In genomic region chr1:194723067-194723466, GRCh38 we compare ENCODE assay signal across 23 cellular contexts.
"Had no signal": no experiment of that assay in that cellular context is flagged by ENCODE, and none has a peak within 500 bp of the region (broad histone marks: within the 10 kb centered on the region; RNA-seq: fewer than 3 reads in every experiment).

No MANE protein-coding gene starts in this region.

- ATAC-seq: activated CD8-positive, alpha-beta T cell treated with anti-CD3 and anti-CD28 coated beads, Interleukin-2, amount 10 ng/mL, durations not matched to agents 7 days and 5 days; effector memory CD8-positive, alpha-beta T cell; left lung; natural killer cell; stimulated activated memory B cell treated with anti-CD40 and anti-IgM and Interleukin-4, amounts not matched to agents 10 μg/mL and 1 μg/mL and 100 μg/mL, for 72 hours had no signal

- DNase-seq: activated CD4-positive, alpha-beta T cell treated with anti-CD3 and anti-CD28 coated beads, Interleukin-2, amount 50 U/mL, for 1 hour; activated CD4-positive, CD25-positive, alpha-beta regulatory T cell treated with anti-CD3 and anti-CD28 coated beads, Interleukin-2, amount 50 U/mL, for 72 hours; activated CD8-positive, alpha-beta T cell treated with anti-CD3 and anti-CD28 coated beads, Interleukin-2, amount 10 ng/mL, durations not matched to agents 7 days and 5 days; activated gamma-delta T cell treated with Interleukin-2 at 50 U/mL for 16 hours; activated T-cell treated with anti-CD3 and anti-CD28 coated beads, Interleukin-2, amount 50 U/mL, for 1 hour; aorta; colonic mucosa; dorsolateral prefrontal cortex; effector memory CD8-positive, alpha-beta T cell; esophagus squamous epithelium; kidney glomerular epithelial cell; left lung; natural killer cell; retina; sigmoid colon; stimulated activated CD4-positive, alpha-beta T cell treated with anti-CD3 and anti-CD28 coated beads, Interleukin-15, amount 100 ng/mL, for 24 hours; T-helper 2 cell; testis had no signal

- H3K27ac ChIP-seq: colonic mucosa, dorsolateral prefrontal cortex, esophagus squamous epithelium, left lung, sigmoid colon, testis, vagina, VCaP had no signal

- H3K4me2 ChIP-seq: smooth muscle cell had no signal

- H3K36me3 ChIP-seq: colonic mucosa, esophagus squamous epithelium, left lung, sigmoid colon, vagina had no signal

- H3K27me3 ChIP-seq: colonic mucosa, dorsolateral prefrontal cortex, esophagus squamous epithelium, left lung, sigmoid colon, testis, vagina had no signal

- H3K9me3 ChIP-seq: colonic mucosa, left lung, testis, vagina had no signal

- H3K4me1 ChIP-seq: colonic mucosa, esophagus squamous epithelium, left lung, testis, vagina had no signal

- H3K4me3 ChIP-seq: colonic mucosa, dorsolateral prefrontal cortex, esophagus squamous epithelium, left lung, lung, sigmoid colon, smooth muscle cell, testis, vagina had no signal
